ENCODE assay signal across 24 cellular contexts in genomic region chr6:121664199-121664598, GRCh38.
"Had no signal": no experiment of that assay in that cellular context is flagged by ENCODE, and none has a peak within 500 bp of the region (broad histone marks: within the 10 kb centered on the region; RNA-seq: fewer than 3 reads in every experiment).

No MANE protein-coding gene starts in this region.

- H3K9ac ChIP-seq: neural progenitor cell, parathyroid adenoma had no signal

- H3K9me3 ChIP-seq: esophagus squamous epithelium, gastrocnemius medialis, lower lobe of right lung, psoas muscle, sigmoid colon, stomach, thyroid gland had no signal

- H3K79me2 ChIP-seq: parathyroid adenoma had no signal

- H3K27ac Mint-ChIP-seq: effector memory CD8-positive, alpha-beta T cell; memory B cell; naive thymus-derived CD4-positive, alpha-beta T cell; nephron; neural progenitor cell; stimulated activated effector memory CD8-positive, alpha-beta T cell treated with anti-CD3 and anti-CD28 coated beads, Interleukin-12 subunit alpha, Interleukin-12 subunit beta, amount 100 ng/mL, for 72 hours had no signal

- H3K4me2 ChIP-seq: neural progenitor cell had no signal

- H3K4me3 Mint-ChIP-seq: effector memory CD8-positive, alpha-beta T cell; memory B cell; naive thymus-derived CD4-positive, alpha-beta T cell; nephron; neural progenitor cell; stimulated activated effector memory CD8-positive, alpha-beta T cell treated with anti-CD3 and anti-CD28 coated beads, Interleukin-12 subunit alpha, Interleukin-12 subunit beta, amount 100 ng/mL, for 72 hours had no signal

- H3K36me3 ChIP-seq: esophagus squamous epithelium, gastrocnemius medialis, lower lobe of right lung, neural progenitor cell, sigmoid colon, stomach, thyroid gland had no signal

- H2AFZ ChIP-seq: neural progenitor cell, parathyroid adenoma had no signal

- H3K9me3 Mint-ChIP-seq: nephron, neural progenitor cell had no signal

- H3K27me3 Mint-ChIP-seq: effector memory CD8-positive, alpha-beta T cell; memory B cell had no signal

- H3K27me3 ChIP-seq: esophagus squamous epithelium, gastrocnemius medialis, neural progenitor cell, sigmoid colon, stomach, thyroid gland had no signal

- H3K36me3 Mint-ChIP-seq: memory B cell; neural progenitor cell; stimulated activated effector memory CD8-positive, alpha-beta T cell treated with anti-CD3 and anti-CD28 coated beads, Interleukin-12 subunit alpha, Interleukin-12 subunit beta, amount 100 ng/mL, for 72 hours had no signal

- H3K4me1 Mint-ChIP-seq: memory B cell; nephron; stimulated activated effector memory CD8-positive, alpha-beta T cell treated with anti-CD3 and anti-CD28 coated beads, Interleukin-12 subunit alpha, Interleukin-12 subunit beta, amount 100 ng/mL, for 72 hours had no signal

- H3K27ac ChIP-seq: esophagus squamous epithelium, gastrocnemius medialis, lower lobe of right lung, neural progenitor cell, parathyroid adenoma, psoas muscle, sigmoid colon, stomach, thyroid gland had no signal

- H3K4me1 ChIP-seq: gastrocnemius medialis, lower lobe of right lung, neural progenitor cell, parathyroid adenoma, stomach, thyroid gland had no signal

- H3K4me3 ChIP-seq: esophagus squamous epithelium, gastrocnemius medialis, lower lobe of right lung, neural progenitor cell, psoas muscle, sigmoid colon, stomach, thyroid gland had no signal

- ATAC-seq: effector memory CD8-positive, alpha-beta T cell; gastrocnemius medialis; left ventricle myocardium superior; lower lobe of right lung; naive thymus-derived CD4-positive, alpha-beta T cell; psoas muscle; right cardiac atrium; stimulated activated effector memory CD8-positive, alpha-beta T cell treated with anti-CD3 and anti-CD28 coated beads, Interleukin-12 subunit alpha, Interleukin-12 subunit beta, amount 100 ng/mL, for 72 hours had no signal

- DNase-seq: cortex of kidney; effector memory CD8-positive, alpha-beta T cell; erythroblast; esophagus squamous epithelium; foreskin fibroblast; gastrocnemius medialis; head of caudate nucleus; left ventricle myocardium superior; lower lobe of right lung; midbrain; naive thymus-derived CD4-positive, alpha-beta T cell; psoas muscle; right cardiac atrium; sigmoid colon; stimulated activated CD4-positive, alpha-beta T cell treated with anti-CD3 and anti-CD28 coated beads, Interleukin-2, amount 100 ng/mL, for 24 hours; stimulated activated CD4-positive, alpha-beta T cell treated with anti-CD3 and anti-CD28 coated beads, Interleukin-4, amount 100 ng/mL, for 24 hours; stimulated activated naive CD4-positive, alpha-beta T cell treated with Interleukin-2 at 50 U/mL for 16 hours; stomach; thyroid gland had no signal
